ENCODE assay signal across 16 cellular contexts in the genomic region with DNA sequence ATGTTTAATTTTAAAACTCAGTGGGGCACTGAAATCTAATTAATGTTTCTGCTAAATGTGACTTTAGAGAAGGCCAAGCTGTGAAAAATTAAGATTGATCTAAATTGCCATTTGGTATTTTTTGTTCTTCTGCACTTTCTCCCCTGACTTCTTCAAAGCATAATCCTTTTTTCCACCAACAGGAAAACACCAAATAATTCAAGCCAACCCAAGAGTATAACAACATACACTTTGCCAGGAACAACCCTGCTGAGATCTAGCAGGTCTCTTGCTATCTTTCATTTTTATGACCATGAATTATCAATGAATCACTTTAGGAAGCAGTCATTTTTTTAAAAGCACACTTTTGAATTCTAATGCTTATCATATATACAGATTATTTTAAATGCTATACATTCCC.
A peak's percentile ranks its signal among the peaks of the same experiment; 100 is the strongest.
DNase-seq lines count a peak whose midpoint lies in the region; ATAC-seq and TF ChIP-seq lines count a peak whose summit lies in the region.
"Had no signal": no experiment of that assay in that cellular context is flagged by ENCODE, and none has a peak within 500 bp of the region (broad histone marks: within the 10 kb centered on the region; RNA-seq: fewer than 3 reads in every experiment).

No MANE protein-coding gene starts in this region.

- CTCF ChIA-PET in HEK293 (lab: Yijun Ruan, JAX) (interaction anchor here (1.2 kb wide), 1 partner anchor 246 kb away, joined by 7 read pairs; no protein-coding TSS in a partner anchor), MCF 10A (lab: Yijun Ruan, JAX) (interaction anchor here (0.8 to 1.6 kb wide), 3 partner anchors 14 to 281 kb away, joined by 3 to 6 read pairs (median 5); no protein-coding TSS in a partner anchor)

- peak overlapping the region; percentile 3 for H3K27ac Mint-ChIP-seq in stimulated activated memory B cell treated with anti-CD40 and anti-IgM and Interleukin-4, amounts not matched to agents 10 μg/mL and 1 μg/mL and 100 μg/mL, for 72 hours
- H3K27ac Mint-ChIP-seq in activated CD4-positive, alpha-beta T cell treated with anti-CD3 and anti-CD28 coated beads, Interleukin-2, amount 10 ng/mL, durations not matched to agents 24 days and 14 days = no peak overlapping the region
- no peak overlapping the region for H3K27ac Mint-ChIP-seq in MCF 10A (ENCODE audit: low read depth, unreplicated experiment)
- H3K27ac Mint-ChIP-seq: CD14-positive monocyte; CD8-positive, alpha-beta T cell; GM23338 had no signal

- no peaks in the 10 kb centered on the region for H3K9me3 Mint-ChIP-seq in stimulated activated memory B cell treated with anti-CD40 and anti-IgM and Interleukin-4, amounts not matched to agents 10 μg/mL and 1 μg/mL and 100 μg/mL, for 72 hours
- H3K9me3 Mint-ChIP-seq in activated CD4-positive, alpha-beta T cell treated with anti-CD3 and anti-CD28 coated beads, Interleukin-2, amount 10 ng/mL, durations not matched to agents 24 days and 14 days = no peaks in the 10 kb centered on the region
- no peaks in the 10 kb centered on the region for H3K9me3 Mint-ChIP-seq in MCF 10A (ENCODE audit: unreplicated experiment)
- H3K9me3 Mint-ChIP-seq: CD14-positive monocyte; CD8-positive, alpha-beta T cell; GM23338 had no signal

- H3K27ac ChIP-seq in HEK293 (ENCODE audit: extremely low read depth, low read depth, low read length) = no peak overlapping the region

- H3K4me3 ChIP-seq in HEK293 (ENCODE audit: low read depth, low read length) = no peak overlapping the region
- H3K4me3 ChIP-seq: GM23338 had no signal

- TF ChIP-seq CTCF in HEK293 (tag by site-specific recombination; IDR thresholded peaks at IDR 0.05) = no peak
- no peak for TF ChIP-seq CTCF in MCF 10A (IDR thresholded peaks at IDR 0.05; ENCODE audit: unreplicated experiment)

- H3K4me1 ChIP-seq in HEK293 (ENCODE audit: control insufficient read depth, insufficient read depth, low read length) = no peaks in the 10 kb centered on the region

- no peaks in the 10 kb centered on the region for H3K36me3 ChIP-seq in HEK293 (ENCODE audit: control insufficient read depth in 2 of 2, insufficient read depth in 1 of 2, low read length in 2 of 2)

- no peak for ATAC-seq in stimulated activated memory B cell treated with anti-CD40 and anti-IgM and Interleukin-4, amounts not matched to agents 10 μg/mL and 1 μg/mL and 100 μg/mL, for 72 hours
- no peak for ATAC-seq in sciatic nerve
- ATAC-seq: CD8-positive, alpha-beta T cell had no signal

- DNase-seq in NCI-H69 (lab: John Stamatoyannopoulos, UW) (peak; percentile 12), cerebellar cortex (ENCODE audit: low spot score) (peak; percentile 19), sciatic nerve (ENCODE audit: low spot score) (no peak), MCF 10A (ENCODE audit: unreplicated experiment) (no peak)
- DNase-seq in activated CD4-positive, alpha-beta T cell treated with anti-CD3 and anti-CD28 coated beads, Interleukin-2, amount 10 ng/mL, durations not matched to agents 24 days and 14 days = no peak
- DNase-seq: CD8-positive, alpha-beta T cell; COR-L47; DMS153; DMS79 treated with DMSO at 0.1 percent for 48 hours; EL; GDM1; H7 had no signal

- intact Hi-C loops in sciatic nerve (cut with DNase I) = no loop called here
- intact Hi-C loops in activated CD4-positive, alpha-beta T cell treated with anti-CD3 and anti-CD28 coated beads, Interleukin-2, amount 10 ng/mL, durations not matched to agents 24 days and 14 days (cut with micrococcal nuclease) = no loop called here
- intact Hi-C loops in MCF 10A (cut with micrococcal nuclease) = loop anchor here (10.0 kb wide), 1 partner anchor 473 kb away; no protein-coding TSS in a partner anchor

- H3K4me1 Mint-ChIP-seq in stimulated activated memory B cell treated with anti-CD40 and anti-IgM and Interleukin-4, amounts not matched to agents 10 μg/mL and 1 μg/mL and 100 μg/mL, for 72 hours = peaks cover 51% of the 10 kb centered on the region
- peaks cover 4% of the 10 kb centered on the region for H3K4me1 Mint-ChIP-seq in activated CD4-positive, alpha-beta T cell treated with anti-CD3 and anti-CD28 coated beads, Interleukin-2, amount 10 ng/mL, durations not matched to agents 24 days and 14 days
- no peaks in the 10 kb centered on the region for H3K4me1 Mint-ChIP-seq in MCF 10A (ENCODE audit: insufficient read depth, unreplicated experiment)

- H3K4me3 Mint-ChIP-seq in stimulated activated memory B cell treated with anti-CD40 and anti-IgM and Interleukin-4, amounts not matched to agents 10 μg/mL and 1 μg/mL and 100 μg/mL, for 72 hours = no peak overlapping the region
- H3K4me3 Mint-ChIP-seq in activated CD4-positive, alpha-beta T cell treated with anti-CD3 and anti-CD28 coated beads, Interleukin-2, amount 10 ng/mL, durations not matched to agents 24 days and 14 days = no peak overlapping the region
- no peak overlapping the region for H3K4me3 Mint-ChIP-seq in MCF 10A (ENCODE audit: unreplicated experiment)
- H3K4me3 Mint-ChIP-seq: CD14-positive monocyte; CD8-positive, alpha-beta T cell; GM23338 had no signal

- H3K9me3 ChIP-seq in HEK293 (ENCODE audit: control insufficient read depth, insufficient read depth, low read depth, low read length) = no peaks in the 10 kb centered on the region

- no peaks in the 10 kb centered on the region for H3K27me3 Mint-ChIP-seq in stimulated activated memory B cell treated with anti-CD40 and anti-IgM and Interleukin-4, amounts not matched to agents 10 μg/mL and 1 μg/mL and 100 μg/mL, for 72 hours
- peaks cover 40% of the 10 kb centered on the region for H3K27me3 Mint-ChIP-seq in activated CD4-positive, alpha-beta T cell treated with anti-CD3 and anti-CD28 coated beads, Interleukin-2, amount 10 ng/mL, durations not matched to agents 24 days and 14 days
- H3K27me3 Mint-ChIP-seq in MCF 10A (ENCODE audit: insufficient read depth, unreplicated experiment) = no peaks in the 10 kb centered on the region

- peaks cover 20% of the 10 kb centered on the region for H3K36me3 Mint-ChIP-seq in stimulated activated memory B cell treated with anti-CD40 and anti-IgM and Interleukin-4, amounts not matched to agents 10 μg/mL and 1 μg/mL and 100 μg/mL, for 72 hours
- no peaks in the 10 kb centered on the region for H3K36me3 Mint-ChIP-seq in activated CD4-positive, alpha-beta T cell treated with anti-CD3 and anti-CD28 coated beads, Interleukin-2, amount 10 ng/mL, durations not matched to agents 24 days and 14 days (ENCODE audit: low read depth)
- H3K36me3 Mint-ChIP-seq in MCF 10A (ENCODE audit: insufficient read depth, unreplicated experiment) = no peaks in the 10 kb centered on the region

- POLR2A ChIA-PET in HEK293 (lab: Yijun Ruan, JAX) = no interaction called here
- POLR2A ChIA-PET in MCF 10A (lab: Yijun Ruan, JAX) = interaction anchor here (0.9 kb wide), 1 partner anchor 312 kb away, joined by 3 read pairs; no protein-coding TSS in a partner anchor

- BruUV-seq in MCF 10A (replicated peaks; lab: Mats Ljungman, UMichigan) = no TSS peak

TF ChIP-seq in HEK293, 187 proteins besides CTCF, POLR2A, EP300 and RAD21:
- TF ChIP-seq, protein P1, sequence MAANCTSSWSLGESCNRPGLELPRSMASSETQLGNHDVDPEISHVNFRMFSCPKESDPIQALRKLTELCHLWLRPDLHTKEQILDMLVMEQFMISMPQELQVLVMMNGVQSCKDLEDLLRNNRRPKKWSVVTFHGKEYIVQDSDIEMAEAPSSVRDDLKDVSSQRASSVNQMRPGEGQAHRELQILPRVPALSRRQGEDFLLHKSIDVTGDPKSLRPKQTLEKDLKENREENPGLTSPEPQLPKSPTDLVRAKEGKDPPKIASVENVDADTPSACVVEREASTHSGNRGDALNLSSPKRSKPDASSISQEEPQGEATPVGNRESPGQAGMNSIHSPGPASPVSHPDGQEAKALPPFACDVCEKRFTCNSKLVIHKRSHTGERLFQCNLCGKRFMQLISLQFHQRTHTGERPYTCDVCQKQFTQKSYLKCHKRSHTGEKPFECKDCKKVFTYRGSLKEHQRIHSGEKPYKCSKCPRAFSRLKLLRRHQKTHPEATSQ (tag by site-specific recombination; IDR thresholded peaks at IDR 0.05) = no peak
- TF ChIP-seq, protein P2, sequence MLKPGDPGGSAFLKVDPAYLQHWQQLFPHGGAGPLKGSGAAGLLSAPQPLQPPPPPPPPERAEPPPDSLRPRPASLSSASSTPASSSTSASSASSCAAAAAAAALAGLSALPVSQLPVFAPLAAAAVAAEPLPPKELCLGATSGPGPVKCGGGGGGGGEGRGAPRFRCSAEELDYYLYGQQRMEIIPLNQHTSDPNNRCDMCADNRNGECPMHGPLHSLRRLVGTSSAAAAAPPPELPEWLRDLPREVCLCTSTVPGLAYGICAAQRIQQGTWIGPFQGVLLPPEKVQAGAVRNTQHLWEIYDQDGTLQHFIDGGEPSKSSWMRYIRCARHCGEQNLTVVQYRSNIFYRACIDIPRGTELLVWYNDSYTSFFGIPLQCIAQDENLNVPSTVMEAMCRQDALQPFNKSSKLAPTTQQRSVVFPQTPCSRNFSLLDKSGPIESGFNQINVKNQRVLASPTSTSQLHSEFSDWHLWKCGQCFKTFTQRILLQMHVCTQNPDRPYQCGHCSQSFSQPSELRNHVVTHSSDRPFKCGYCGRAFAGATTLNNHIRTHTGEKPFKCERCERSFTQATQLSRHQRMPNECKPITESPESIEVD (tag by site-specific recombination; IDR thresholded peaks at IDR 0.05) = peak; percentile 56; the same call in 1 of the 2 replicates

Comparison
In these comparisons a context has a peak if more than half of its experiments do, and no peak if none do; other contexts are left out.
1. DNase-seq: peak in NCI-H69 (single experiment) and cerebellar cortex (single experiment); none in sciatic nerve (single experiment), activated CD4-positive, alpha-beta T cell treated with anti-CD3 and anti-CD28 coated beads, Interleukin-2, amount 10 ng/mL, durations not matched to agents 24 days and 14 days (single experiment) and MCF 10A (single experiment).